7 cellular contexts compared by ENCODE assay signal in genomic region chr7:88217675-88218427, GRCh38. TPM values are rescaled to one million over a fixed set of nuclear protein-coding genes. Genes with fewer than 3 reads are reported as not detected.
DNase-seq lines count a peak whose midpoint lies in the region; ATAC-seq and TF ChIP-seq lines count a peak whose summit lies in the region.

No MANE protein-coding gene starts in this region.

- 29 to 48% (median 33%) methylated on average over 1 of the region's 1 CpG for WGBS in ovary, 3 donors
- WGBS in right lobe of liver (ENCODE audit: insufficient coverage, low coverage, low lambda C conversion rate, missing lambda C conversion rate): 10% methylated on average over 1 of the region's 1 CpG

- no peaks in the 10 kb centered on the region for H4K20me1 ChIP-seq in MM.1S (ENCODE audit: insufficient read depth, low read length)

- H3K9me2 ChIP-seq in MM.1S (replicated peaks; ENCODE audit: insufficient read depth, low read length): no peaks in the 10 kb centered on the region

- TF ChIP-seq CTCF in HEK293 (tag by site-specific recombination; IDR thresholded peaks at IDR 0.05) (no peak), MM.1S (IDR thresholded peaks at IDR 0.05; ENCODE audit: low read length) (no peak), ovary (IDR thresholded peaks at IDR 0.05) (no peak), right lobe of liver (IDR thresholded peaks at IDR 0.05) (no peak)

- POLR2A ChIA-PET in HEK293 (lab: Yijun Ruan, JAX): no interaction called here

- peaks cover 15% of the 10 kb centered on the region for H3K79me2 ChIP-seq in MM.1S (ENCODE audit: low read length)

- H3K36me3 ChIP-seq in HEK293 (ENCODE audit: control insufficient read depth in 2 of 2, insufficient read depth in 1 of 2, low read length in 2 of 2) (peaks cover 20 to 42% of the 10 kb centered on the region in 2 experiments), MM.1S (replicated peaks; ENCODE audit: insufficient read depth, low read length) (no peaks in the 10 kb centered on the region), ovary (no peaks in the 10 kb centered on the region), right lobe of liver (peaks cover 0 to 4% (median 0%) of the 10 kb centered on the region in 4 donors)

- no peak overlapping the region for H2AFZ ChIP-seq in MM.1S (ENCODE audit: low read length)

- H3K4me2 ChIP-seq in MM.1S (ENCODE audit: low read depth, low read length): peak overlapping the region; percentile 90

- TF ChIP-seq EP300 in ovary (IDR thresholded peaks at IDR 0.05): no peak

- intact Hi-C loops in ovary (cut with DNase I): no loop called here
- intact Hi-C loops in right lobe of liver (cut with DNase I): no loop called here

- H3K27ac ChIP-seq in HEK293 (ENCODE audit: extremely low read depth, low read depth, low read length) (no peak overlapping the region), MM.1S (ENCODE audit: low read length) (peak overlapping the region; percentile 63; the same call in 1 of the 2 replicates), ovary (peak overlapping the region in 1 of 2 donors; percentile 7), right lobe of liver (no peak overlapping the region)

- DNase-seq in MM.1S (peak; percentile 78), ovary (no peak), right lobe of liver (no peak), NCI-H69 (lab: John Stamatoyannopoulos, UW) (no peak)
- peak; percentile 27 for DNase-seq in central memory CD4-positive, alpha-beta T cell

- TF ChIP-seq POLR2A in ovary (IDR thresholded peaks at IDR 0.05) (no peak), right lobe of liver (IDR thresholded peaks at IDR 0.05) (no peak)

- no peaks in the 10 kb centered on the region for H3K27me3 ChIP-seq in MM.1S (replicated peaks; ENCODE audit: insufficient read depth, low read length)
- H3K27me3 ChIP-seq in ovary: no peaks in the 10 kb centered on the region
- H3K27me3 ChIP-seq in right lobe of liver: no peaks in the 10 kb centered on the region

- ATAC-seq in GM18867 (IDR thresholded peaks at IDR 0.05; ENCODE audit: unreplicated experiment) (peak; percentile 77), right lobe of liver (no peak)

- peak overlapping the region; percentile 15; the same call in 1 of the 2 replicates for H3K9ac ChIP-seq in MM.1S (ENCODE audit: low read length)

- H3K4me3 ChIP-seq in HEK293 (ENCODE audit: low read depth, low read length) (peak overlapping the region; percentile 98), MM.1S (ENCODE audit: low read length) (peak overlapping the region; percentile 69), ovary (peak overlapping the region; percentile 83), right lobe of liver (peak overlapping the region in 1 of 3 donors; percentile 97)

- H3K4me1 ChIP-seq in HEK293 (ENCODE audit: control insufficient read depth, insufficient read depth, low read length) (0 out of 2 replicates have a peak, but pooled peaks cover 5% of the 10 kb centered on the region), MM.1S (ENCODE audit: low read length) (peaks cover 22% of the 10 kb centered on the region), ovary (ENCODE audit: insufficient read depth) (peaks cover 5% of the 10 kb centered on the region), right lobe of liver (peaks cover 0 to 21% (median 6%) of the 10 kb centered on the region in 4 donors)

- H3F3A ChIP-seq in MM.1S (ENCODE audit: insufficient read depth, low read length): peaks cover 23% of the 10 kb centered on the region

- no peaks in the 10 kb centered on the region for H3K9me3 ChIP-seq in HEK293 (ENCODE audit: control insufficient read depth, insufficient read depth, low read depth, low read length)
- H3K9me3 ChIP-seq in MM.1S (replicated peaks; ENCODE audit: insufficient read depth, low read length): no peaks in the 10 kb centered on the region
- no peaks in the 10 kb centered on the region for H3K9me3 ChIP-seq in ovary
- H3K9me3 ChIP-seq in right lobe of liver: no peaks in the 10 kb centered on the region

- CTCF ChIA-PET in HEK293 (lab: Yijun Ruan, JAX): interaction anchor here (1.0 to 1.2 kb wide), 2 partner anchors 11 to 25 kb away, joined by 3 read pairs; no protein-coding TSS in a partner anchor

TF ChIP-seq in HEK293, 187 proteins besides CTCF, POLR2A, EP300 and RAD21:
- no peak for TF ChIP-seq ZNF121 (tag by site-specific recombination; IDR thresholded peaks at IDR 0.05)
- no peak for TF ChIP-seq ZSCAN16 (tag by site-specific recombination; IDR thresholded peaks at IDR 0.05)
- no peak for TF ChIP-seq SCRT2 (tag by site-specific recombination; IDR thresholded peaks at IDR 0.05)
- no peak for TF ChIP-seq ZNF169 (tag by site-specific recombination; IDR thresholded peaks at IDR 0.05)
- TF ChIP-seq HOXC10 (CRISPR knock-in tag; IDR thresholded peaks at IDR 0.05): no peak
- TF ChIP-seq WT1 (tag by site-specific recombination; IDR thresholded peaks at IDR 0.05): no peak
- TF ChIP-seq ZNF624 (tag by site-specific recombination; IDR thresholded peaks at IDR 0.05): no peak
- TF ChIP-seq ZFP3 (tag by site-specific recombination; IDR thresholded peaks at IDR 0.05; ENCODE audit: low read depth): no peak
- no peak for TF ChIP-seq ZNF768 (tag by site-specific recombination; IDR thresholded peaks at IDR 0.05)
- TF ChIP-seq SALL2 (tag by site-specific recombination; IDR thresholded peaks at IDR 0.05; ENCODE audit: borderline replicate concordance): no peak
- TF ChIP-seq, protein P1, sequence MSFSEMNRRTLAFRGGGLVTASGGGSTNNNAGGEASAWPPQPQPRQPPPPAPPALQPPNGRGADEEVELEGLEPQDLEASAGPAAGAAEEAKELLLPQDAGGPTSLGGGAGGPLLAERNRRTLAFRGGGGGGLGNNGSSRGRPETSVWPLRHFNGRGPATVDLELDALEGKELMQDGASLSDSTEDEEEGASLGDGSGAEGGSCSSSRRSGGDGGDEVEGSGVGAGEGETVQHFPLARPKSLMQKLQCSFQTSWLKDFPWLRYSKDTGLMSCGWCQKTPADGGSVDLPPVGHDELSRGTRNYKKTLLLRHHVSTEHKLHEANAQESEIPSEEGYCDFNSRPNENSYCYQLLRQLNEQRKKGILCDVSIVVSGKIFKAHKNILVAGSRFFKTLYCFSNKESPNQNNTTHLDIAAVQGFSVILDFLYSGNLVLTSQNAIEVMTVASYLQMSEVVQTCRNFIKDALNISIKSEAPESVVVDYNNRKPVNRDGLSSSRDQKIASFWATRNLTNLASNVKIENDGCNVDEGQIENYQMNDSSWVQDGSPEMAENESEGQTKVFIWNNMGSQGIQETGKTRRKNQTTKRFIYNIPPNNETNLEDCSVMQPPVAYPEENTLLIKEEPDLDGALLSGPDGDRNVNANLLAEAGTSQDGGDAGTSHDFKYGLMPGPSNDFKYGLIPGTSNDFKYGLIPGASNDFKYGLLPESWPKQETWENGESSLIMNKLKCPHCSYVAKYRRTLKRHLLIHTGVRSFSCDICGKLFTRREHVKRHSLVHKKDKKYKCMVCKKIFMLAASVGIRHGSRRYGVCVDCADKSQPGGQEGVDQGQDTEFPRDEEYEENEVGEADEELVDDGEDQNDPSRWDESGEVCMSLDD (tag by site-specific recombination; IDR thresholded peaks at IDR 0.05): no peak
- TF ChIP-seq ZNF354C (tag by site-specific recombination; IDR thresholded peaks at IDR 0.05; ENCODE audit: borderline replicate concordance, low read depth): no peak
- TF ChIP-seq ZNF426 (tag by site-specific recombination; IDR thresholded peaks at IDR 0.05): no peak
- TF ChIP-seq ZFP41 (tag by site-specific recombination; IDR thresholded peaks at IDR 0.05; ENCODE audit: borderline replicate concordance): no peak
- TF ChIP-seq ZNF654 (tag by site-specific recombination; IDR thresholded peaks at IDR 0.05; ENCODE audit: low read depth): no peak
- TF ChIP-seq, protein P2, sequence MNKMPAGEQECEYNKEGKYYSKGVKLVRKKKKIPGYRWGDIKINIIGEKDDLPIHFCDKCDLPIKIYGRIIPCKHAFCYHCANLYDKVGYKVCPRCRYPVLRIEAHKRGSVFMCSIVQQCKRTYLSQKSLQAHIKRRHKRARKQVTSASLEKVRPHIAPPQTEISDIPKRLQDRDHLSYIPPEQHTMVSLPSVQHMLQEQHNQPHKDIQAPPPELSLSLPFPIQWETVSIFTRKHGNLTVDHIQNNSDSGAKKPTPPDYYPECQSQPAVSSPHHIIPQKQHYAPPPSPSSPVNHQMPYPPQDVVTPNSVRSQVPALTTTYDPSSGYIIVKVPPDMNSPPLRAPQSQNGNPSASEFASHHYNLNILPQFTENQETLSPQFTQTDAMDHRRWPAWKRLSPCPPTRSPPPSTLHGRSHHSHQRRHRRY (tag by site-specific recombination; IDR thresholded peaks at IDR 0.05): no peak
- no peak for TF ChIP-seq MZF1 (tag by site-specific recombination; IDR thresholded peaks at IDR 0.05; ENCODE audit: borderline replicate concordance)
TF ChIP-seq in HEK293: peak in this region for 0.

RNA-seq across cellular contexts. Expression of gene SRI, which starts 2.0 kb away (rescaled TPM):
- total RNA-seq in ovary (100 to 1,000 TPM in 2 of 7 donors, 10 to 100 TPM in 5; 45.4 to 104 (median 82.4) TPM), right lobe of liver (10 to 100 TPM; 12.5 to 41.3 (median 23.3) TPM)
- 100 to 1,000 TPM in 1 of 2 donors, 10 to 100 TPM in 1; 65.8 to 151 TPM for polyA plus RNA-seq in ovary

Comparison
In these comparisons a context has a peak if more than half of its experiments do, and no peak if none do; other contexts are left out.
1. DNase-seq: peak in MM.1S (single experiment) and central memory CD4-positive, alpha-beta T cell (single experiment); none in ovary (0 of 5), right lobe of liver (0 of 3) and NCI-H69 (single experiment).